Comparison of ENCODE assay signal across 1 cellular context in the genomic region with DNA sequence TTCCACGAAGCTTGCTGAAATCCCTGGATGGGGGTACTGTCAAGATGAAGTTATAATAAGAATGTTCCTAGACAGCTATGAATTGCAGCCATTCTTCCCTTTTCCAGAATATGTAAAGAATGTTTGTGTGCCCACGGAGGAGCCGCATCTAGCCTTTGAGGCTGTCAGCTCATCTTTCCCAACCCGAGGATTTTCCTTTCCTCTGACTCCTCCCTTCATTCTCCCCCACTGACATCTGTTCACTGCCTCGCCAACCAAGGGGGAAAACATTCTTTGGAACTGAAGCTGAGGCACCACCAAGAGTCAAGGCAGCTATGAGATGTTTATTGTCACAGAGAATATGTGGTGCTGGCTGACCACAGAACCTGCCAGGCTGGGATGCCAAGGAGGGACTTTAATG.
TF ChIP-seq lines count a peak whose summit lies in the region.

No MANE protein-coding gene starts in this region.

TF ChIP-seq in H1, 55 proteins besides CTCF, POLR2A, EP300 and RAD21:
- TF ChIP-seq, protein P1, sequence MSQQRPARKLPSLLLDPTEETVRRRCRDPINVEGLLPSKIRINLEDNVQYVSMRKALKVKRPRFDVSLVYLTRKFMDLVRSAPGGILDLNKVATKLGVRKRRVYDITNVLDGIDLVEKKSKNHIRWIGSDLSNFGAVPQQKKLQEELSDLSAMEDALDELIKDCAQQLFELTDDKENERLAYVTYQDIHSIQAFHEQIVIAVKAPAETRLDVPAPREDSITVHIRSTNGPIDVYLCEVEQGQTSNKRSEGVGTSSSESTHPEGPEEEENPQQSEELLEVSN (IDR thresholded peaks at IDR 0.05): no peak
- no peak for TF ChIP-seq TBP (IDR thresholded peaks at IDR 0.05; ENCODE audit: low read depth, low read length)
